ENCODE assay signal across 1 cellular context in the genomic region with DNA sequence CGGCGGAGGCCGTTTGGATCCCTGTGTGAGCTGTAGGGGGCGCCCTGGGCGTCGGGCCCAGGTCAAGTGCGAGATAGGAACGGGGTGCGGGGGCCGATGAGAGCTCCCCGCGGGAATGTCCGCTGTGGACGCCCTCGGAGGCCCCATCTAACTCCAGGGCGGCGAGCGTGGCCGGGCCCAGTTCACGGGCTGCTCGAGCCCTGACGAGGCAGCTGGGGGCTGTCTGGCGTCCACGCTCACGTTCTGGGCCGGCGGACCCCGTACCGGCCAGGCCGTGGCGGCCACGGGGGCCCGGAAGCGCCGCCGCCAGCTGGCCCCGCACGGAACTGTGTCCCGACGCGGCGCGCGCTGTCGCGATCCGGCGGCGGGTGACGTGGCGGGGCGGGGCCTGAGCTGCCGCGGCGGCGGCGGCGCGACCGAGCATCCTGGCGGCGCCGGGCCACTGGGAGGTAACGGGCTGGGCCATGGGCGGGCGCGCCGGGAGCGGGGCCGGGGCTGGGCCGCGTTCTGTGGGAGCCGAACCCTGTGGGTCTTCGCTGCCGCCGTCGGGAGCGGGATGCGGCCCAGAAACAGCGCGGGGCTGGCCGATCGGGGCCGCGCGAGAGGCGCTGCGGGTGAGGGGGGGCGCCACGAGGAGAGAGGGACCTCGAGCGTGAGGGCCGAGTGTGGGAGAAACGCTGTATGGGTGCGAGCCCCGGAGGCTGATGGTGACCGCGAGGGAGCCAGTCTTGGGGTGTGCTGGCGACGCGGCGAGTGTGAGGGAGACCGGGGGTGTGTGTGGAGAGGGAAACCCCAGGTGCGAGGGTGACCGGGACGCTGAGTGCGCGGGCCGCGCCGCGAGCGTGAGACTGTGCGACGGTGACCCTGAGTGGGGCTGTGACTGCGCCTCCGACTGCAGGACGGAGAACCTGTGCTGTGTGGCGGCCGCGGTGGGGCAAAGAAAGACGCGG.
TF ChIP-seq lines count a peak whose summit lies in the region.

A gene (plus strand): TSS at position 399 of the 950 bp plus-strand sequence. CDS start 10,201 bp downstream, outside the sequence.

TF ChIP-seq in K562, 482 proteins besides CTCF, POLR2A, EP300 and RAD21 (continued from another document):
- TF ChIP-seq, protein P1, sequence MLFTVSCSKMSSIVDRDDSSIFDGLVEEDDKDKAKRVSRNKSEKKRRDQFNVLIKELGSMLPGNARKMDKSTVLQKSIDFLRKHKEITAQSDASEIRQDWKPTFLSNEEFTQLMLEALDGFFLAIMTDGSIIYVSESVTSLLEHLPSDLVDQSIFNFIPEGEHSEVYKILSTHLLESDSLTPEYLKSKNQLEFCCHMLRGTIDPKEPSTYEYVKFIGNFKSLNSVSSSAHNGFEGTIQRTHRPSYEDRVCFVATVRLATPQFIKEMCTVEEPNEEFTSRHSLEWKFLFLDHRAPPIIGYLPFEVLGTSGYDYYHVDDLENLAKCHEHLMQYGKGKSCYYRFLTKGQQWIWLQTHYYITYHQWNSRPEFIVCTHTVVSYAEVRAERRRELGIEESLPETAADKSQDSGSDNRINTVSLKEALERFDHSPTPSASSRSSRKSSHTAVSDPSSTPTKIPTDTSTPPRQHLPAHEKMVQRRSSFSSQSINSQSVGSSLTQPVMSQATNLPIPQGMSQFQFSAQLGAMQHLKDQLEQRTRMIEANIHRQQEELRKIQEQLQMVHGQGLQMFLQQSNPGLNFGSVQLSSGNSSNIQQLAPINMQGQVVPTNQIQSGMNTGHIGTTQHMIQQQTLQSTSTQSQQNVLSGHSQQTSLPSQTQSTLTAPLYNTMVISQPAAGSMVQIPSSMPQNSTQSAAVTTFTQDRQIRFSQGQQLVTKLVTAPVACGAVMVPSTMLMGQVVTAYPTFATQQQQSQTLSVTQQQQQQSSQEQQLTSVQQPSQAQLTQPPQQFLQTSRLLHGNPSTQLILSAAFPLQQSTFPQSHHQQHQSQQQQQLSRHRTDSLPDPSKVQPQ (CRISPR knock-in tag; IDR thresholded peaks at IDR 0.05; ENCODE audit: borderline replicate concordance): no peak
- 0 out of 2 replicates have a peak, but pooled peaks have one; percentile 26 for TF ChIP-seq PTBP1 (IDR thresholded peaks at IDR 0.05; ENCODE audit: low read depth, low read length)
- peak; percentile 67 for TF ChIP-seq CCNT2 (IDR thresholded peaks at IDR 0.05; ENCODE audit: borderline replicate concordance, extremely low read depth, insufficient read length, low read depth, low read length)
- peak; percentile 20; the same call in 1 of the 2 replicates for TF ChIP-seq HLTF (IDR thresholded peaks at IDR 0.05)
- no peak for TF ChIP-seq ZNF184 (CRISPR knock-in tag; IDR thresholded peaks at IDR 0.05)
- TF ChIP-seq KAT8 (IDR thresholded peaks at IDR 0.05; ENCODE audit: low read depth): no peak
- peak; percentile 10 for TF ChIP-seq FUS (optimal IDR thresholded peaks at IDR 0.05; ENCODE audit: low read depth, low read length)
- TF ChIP-seq MED1 (CRISPR knock-in tag; IDR thresholded peaks at IDR 0.05; ENCODE audit: borderline replicate concordance): peak; percentile 71; the same call in 1 of the 2 replicates
- TF ChIP-seq ZNF384 (IDR thresholded peaks at IDR 0.05; ENCODE audit: low read depth, low read length): no peak
- TF ChIP-seq ZBTB17 (CRISPR knock-in tag; IDR thresholded peaks at IDR 0.05): 0 out of 2 replicates have a peak, but pooled peaks have one; percentile 63
- TF ChIP-seq HDAC6 (IDR thresholded peaks at IDR 0.05; ENCODE audit: low read depth, low read length): no peak
- no peak for TF ChIP-seq ZNF717 (CRISPR knock-in tag; IDR thresholded peaks at IDR 0.05)
- TF ChIP-seq THRAP3 (IDR thresholded peaks at IDR 0.05; ENCODE audit: borderline replicate concordance): no peak
- no peak for TF ChIP-seq ATF1 (CRISPR knock-in tag; IDR thresholded peaks at IDR 0.05)
- peak; percentile 83 for TF ChIP-seq ATF1 (tag; IDR thresholded peaks at IDR 0.05)
- TF ChIP-seq, protein P2, sequence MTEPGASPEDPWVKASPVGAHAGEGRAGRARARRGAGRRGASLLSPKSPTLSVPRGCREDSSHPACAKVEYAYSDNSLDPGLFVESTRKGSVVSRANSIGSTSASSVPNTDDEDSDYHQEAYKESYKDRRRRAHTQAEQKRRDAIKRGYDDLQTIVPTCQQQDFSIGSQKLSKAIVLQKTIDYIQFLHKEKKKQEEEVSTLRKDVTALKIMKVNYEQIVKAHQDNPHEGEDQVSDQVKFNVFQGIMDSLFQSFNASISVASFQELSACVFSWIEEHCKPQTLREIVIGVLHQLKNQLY (CRISPR knock-in tag; conservative IDR thresholded peaks at IDR 0.05): no peak
- no peak for TF ChIP-seq CBX2 (IDR thresholded peaks at IDR 0.05; ENCODE audit: insufficient read depth, low read length, poor library complexity, severe bottlenecking)
- TF ChIP-seq, protein P3, sequence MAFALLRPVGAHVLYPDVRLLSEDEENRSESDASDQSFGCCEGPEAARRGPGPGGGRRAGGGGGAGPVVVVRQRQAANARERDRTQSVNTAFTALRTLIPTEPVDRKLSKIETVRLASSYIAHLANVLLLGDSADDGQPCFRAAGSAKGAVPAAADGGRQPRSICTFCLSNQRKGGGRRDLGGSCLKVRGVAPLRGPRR (CRISPR knock-in tag; IDR thresholded peaks at IDR 0.05): no peak
- TF ChIP-seq, protein P4, sequence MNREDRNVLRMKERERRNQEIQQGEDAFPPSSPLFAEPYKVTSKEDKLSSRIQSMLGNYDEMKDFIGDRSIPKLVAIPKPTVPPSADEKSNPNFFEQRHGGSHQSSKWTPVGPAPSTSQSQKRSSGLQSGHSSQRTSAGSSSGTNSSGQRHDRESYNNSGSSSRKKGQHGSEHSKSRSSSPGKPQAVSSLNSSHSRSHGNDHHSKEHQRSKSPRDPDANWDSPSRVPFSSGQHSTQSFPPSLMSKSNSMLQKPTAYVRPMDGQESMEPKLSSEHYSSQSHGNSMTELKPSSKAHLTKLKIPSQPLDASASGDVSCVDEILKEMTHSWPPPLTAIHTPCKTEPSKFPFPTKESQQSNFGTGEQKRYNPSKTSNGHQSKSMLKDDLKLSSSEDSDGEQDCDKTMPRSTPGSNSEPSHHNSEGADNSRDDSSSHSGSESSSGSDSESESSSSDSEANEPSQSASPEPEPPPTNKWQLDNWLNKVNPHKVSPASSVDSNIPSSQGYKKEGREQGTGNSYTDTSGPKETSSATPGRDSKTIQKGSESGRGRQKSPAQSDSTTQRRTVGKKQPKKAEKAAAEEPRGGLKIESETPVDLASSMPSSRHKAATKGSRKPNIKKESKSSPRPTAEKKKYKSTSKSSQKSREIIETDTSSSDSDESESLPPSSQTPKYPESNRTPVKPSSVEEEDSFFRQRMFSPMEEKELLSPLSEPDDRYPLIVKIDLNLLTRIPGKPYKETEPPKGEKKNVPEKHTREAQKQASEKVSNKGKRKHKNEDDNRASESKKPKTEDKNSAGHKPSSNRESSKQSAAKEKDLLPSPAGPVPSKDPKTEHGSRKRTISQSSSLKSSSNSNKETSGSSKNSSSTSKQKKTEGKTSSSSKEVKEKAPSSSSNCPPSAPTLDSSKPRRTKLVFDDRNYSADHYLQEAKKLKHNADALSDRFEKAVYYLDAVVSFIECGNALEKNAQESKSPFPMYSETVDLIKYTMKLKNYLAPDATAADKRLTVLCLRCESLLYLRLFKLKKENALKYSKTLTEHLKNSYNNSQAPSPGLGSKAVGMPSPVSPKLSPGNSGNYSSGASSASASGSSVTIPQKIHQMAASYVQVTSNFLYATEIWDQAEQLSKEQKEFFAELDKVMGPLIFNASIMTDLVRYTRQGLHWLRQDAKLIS (CRISPR knock-in tag; IDR thresholded peaks at IDR 0.05): peak; percentile 89
- peak in 1 of 2 experiments; percentile 77; a peak in 2 of 4 replicates for TF ChIP-seq HDAC1 (IDR thresholded peaks at IDR 0.05)
- TF ChIP-seq, protein P5, sequence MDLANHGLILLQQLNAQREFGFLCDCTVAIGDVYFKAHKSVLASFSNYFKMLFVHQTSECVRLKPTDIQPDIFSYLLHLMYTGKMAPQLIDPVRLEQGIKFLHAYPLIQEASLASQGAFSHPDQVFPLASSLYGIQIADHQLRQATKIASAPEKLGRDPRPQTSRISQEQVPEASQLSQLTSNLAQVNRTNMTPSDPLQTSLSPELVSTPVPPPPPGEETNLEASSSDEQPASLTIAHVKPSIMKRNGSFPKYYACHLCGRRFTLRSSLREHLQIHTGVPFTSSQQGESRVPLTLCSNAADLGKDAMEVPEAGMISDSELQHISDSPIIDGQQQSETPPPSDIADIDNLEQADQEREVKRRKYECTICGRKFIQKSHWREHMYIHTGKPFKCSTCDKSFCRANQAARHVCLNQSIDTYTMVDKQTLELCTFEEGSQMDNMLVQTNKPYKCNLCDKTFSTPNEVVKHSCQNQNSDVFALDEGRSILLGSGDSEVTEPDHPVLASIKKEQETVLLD (IDR thresholded peaks at IDR 0.05): peak; percentile 65
- TF ChIP-seq SMAD1 (IDR thresholded peaks at IDR 0.05; ENCODE audit: low read depth, low read length, partially characterized antibody): peak; percentile 20
- no peak for TF ChIP-seq NFIX (CRISPR knock-in tag; IDR thresholded peaks at IDR 0.05; ENCODE audit: low read depth)
- TF ChIP-seq RBM34 (IDR thresholded peaks at IDR 0.05; ENCODE audit: borderline replicate concordance, insufficient read depth, low read length): no peak
- no peak for TF ChIP-seq HMG20A (CRISPR knock-in tag; conservative IDR thresholded peaks at IDR 0.05)
- TF ChIP-seq TGIF2 (CRISPR knock-in tag; IDR thresholded peaks at IDR 0.05): 0 out of 2 replicates have a peak, but pooled peaks have one; percentile 17
